Comparison of ENCODE assay signal across 1 cellular context in the genomic region with DNA sequence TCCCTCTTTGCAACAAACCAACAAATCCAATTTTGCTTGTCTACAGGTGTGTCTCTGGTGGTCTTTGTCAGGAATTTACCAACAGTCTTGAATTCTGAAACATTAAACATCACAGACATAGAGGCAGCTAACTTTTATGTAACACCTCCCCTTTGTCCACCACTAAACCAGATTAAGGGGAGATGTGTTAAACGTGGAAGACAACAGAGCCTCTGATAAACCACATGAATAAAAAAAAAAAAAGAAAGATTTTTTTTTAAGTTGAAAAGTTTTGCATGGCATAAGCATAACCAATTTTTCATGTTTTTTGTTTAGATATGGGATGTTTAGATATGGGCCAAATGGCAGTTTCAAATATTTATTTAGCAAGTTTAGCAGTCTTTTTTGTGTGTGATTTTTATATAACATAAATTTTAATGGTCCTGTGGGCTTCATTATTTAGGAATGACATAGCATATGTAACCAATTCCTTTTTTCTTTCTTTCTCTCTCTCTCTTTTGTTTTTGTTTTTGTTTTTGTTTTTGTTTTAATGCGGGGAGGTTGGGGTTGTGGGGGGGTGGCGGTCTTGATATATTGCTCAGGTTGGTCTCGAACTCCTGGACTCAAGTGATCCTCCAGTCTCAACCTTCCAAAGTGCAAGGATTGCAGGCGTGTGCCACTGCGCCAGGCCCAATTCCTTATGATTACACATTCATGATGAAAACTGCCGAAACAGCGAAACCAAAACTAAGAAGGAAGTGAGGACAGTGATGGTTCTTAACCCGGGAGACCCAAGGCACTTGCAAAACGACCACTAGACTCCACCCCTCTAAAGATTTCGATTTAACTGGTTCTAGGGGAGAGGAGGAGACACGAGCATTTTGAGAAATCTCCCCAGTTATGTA.
TF ChIP-seq lines count a peak whose summit lies in the region.

No MANE protein-coding gene starts in this region.

TF ChIP-seq in K562, 482 proteins besides CTCF, POLR2A, EP300 and RAD21 (continued from another document and continues in another):
- TF ChIP-seq KDM5B (IDR thresholded peaks at IDR 0.05; ENCODE audit: insufficient replicate concordance, low read depth, low read length) (no peak), SNRNP70 (optimal IDR thresholded peaks at IDR 0.05; ENCODE audit: low read depth, low read length) (no peak), HNRNPK (IDR thresholded peaks at IDR 0.05; ENCODE audit: low read depth, low read length, poor library complexity, severe bottlenecking) (no peak), IFI16 (CRISPR knock-in tag; IDR thresholded peaks at IDR 0.05) (no peak), ZNF143 (CRISPR knock-in tag; IDR thresholded peaks at IDR 0.05) (no peak), CCAR2 (IDR thresholded peaks at IDR 0.05; ENCODE audit: low read depth, low read length) (no peak), PML (IDR thresholded peaks at IDR 0.05; ENCODE audit: low read length) (no peak; the same call in 1 of the 2 replicates), POLR2B (IDR thresholded peaks at IDR 0.05; ENCODE audit: low read depth, partially characterized antibody) (peak; percentile 25), EGR1 (conservative IDR thresholded peaks at IDR 0.05) (no peak), CEBPB (tag; IDR thresholded peaks at IDR 0.05) (peak; percentile 82), SMAD1 (IDR thresholded peaks at IDR 0.05; ENCODE audit: low read depth, low read length, partially characterized antibody) (peak; percentile 59), ZNF76 (CRISPR knock-in tag; IDR thresholded peaks at IDR 0.05; ENCODE audit: borderline replicate concordance) (no peak), PTTG1 (tag; IDR thresholded peaks at IDR 0.05; ENCODE audit: low read depth) (no peak), ZNF444 (CRISPR knock-in tag; IDR thresholded peaks at IDR 0.05) (no peak), FOXA1 (IDR thresholded peaks at IDR 0.05; ENCODE audit: borderline replicate concordance) (no peak), EZH2 (IDR thresholded peaks at IDR 0.05; ENCODE audit: borderline replicate concordance, low read depth, low read length) (no peak), ZFPM2 (CRISPR knock-in tag; IDR thresholded peaks at IDR 0.05) (no peak), ZNF766 (CRISPR knock-in tag; conservative IDR thresholded peaks at IDR 0.05) (no peak; the same call in 1 of the 2 replicates), BMI1 (IDR thresholded peaks at IDR 0.05; ENCODE audit: low read length) (no peak), TEAD4 (IDR thresholded peaks at IDR 0.05; ENCODE audit: low read length) (no peak), TEAD4 (CRISPR knock-in tag; IDR thresholded peaks at IDR 0.05; ENCODE audit: borderline replicate concordance) (no peak), MTF1 (CRISPR knock-in tag; IDR thresholded peaks at IDR 0.05; ENCODE audit: borderline replicate concordance) (no peak), NCOA4 (IDR thresholded peaks at IDR 0.05; ENCODE audit: partially characterized antibody) (no peak), ZC3H11A (IDR thresholded peaks at IDR 0.05; ENCODE audit: low read depth, low read length) (no peak), RBM17 (IDR thresholded peaks at IDR 0.05; ENCODE audit: borderline replicate concordance, low read depth, low read length) (no peak), SIN3A (IDR thresholded peaks at IDR 0.05; ENCODE audit: borderline replicate concordance in 2 of 2, control insufficient read depth in 1 of 2, low read depth in 2 of 2, low read length in 2 of 2) (no peak), BHLHE40 (IDR thresholded peaks at IDR 0.05; ENCODE audit: low read length) (peak; percentile 55), CHD2 (IDR thresholded peaks at IDR 0.05; ENCODE audit: low read depth, low read length) (no peak), MAFF (IDR thresholded peaks at IDR 0.05; ENCODE audit: low read length) (0 out of 2 replicates have a peak, but pooled peaks have one; percentile 40), ZNF174 (CRISPR knock-in tag; IDR thresholded peaks at IDR 0.05) (no peak), NFE2 (IDR thresholded peaks at IDR 0.05; ENCODE audit: low read depth) (no peak), COPS2 (conservative IDR thresholded peaks at IDR 0.05) (no peak), YBX1 (IDR thresholded peaks at IDR 0.05) (no peak), ZNF282 (CRISPR knock-in tag; IDR thresholded peaks at IDR 0.05) (no peak), MCM2 (IDR thresholded peaks at IDR 0.05; ENCODE audit: low read depth) (no peak), ZNF217 (CRISPR knock-in tag; IDR thresholded peaks at IDR 0.05) (no peak)
- TF ChIP-seq, protein P1, sequence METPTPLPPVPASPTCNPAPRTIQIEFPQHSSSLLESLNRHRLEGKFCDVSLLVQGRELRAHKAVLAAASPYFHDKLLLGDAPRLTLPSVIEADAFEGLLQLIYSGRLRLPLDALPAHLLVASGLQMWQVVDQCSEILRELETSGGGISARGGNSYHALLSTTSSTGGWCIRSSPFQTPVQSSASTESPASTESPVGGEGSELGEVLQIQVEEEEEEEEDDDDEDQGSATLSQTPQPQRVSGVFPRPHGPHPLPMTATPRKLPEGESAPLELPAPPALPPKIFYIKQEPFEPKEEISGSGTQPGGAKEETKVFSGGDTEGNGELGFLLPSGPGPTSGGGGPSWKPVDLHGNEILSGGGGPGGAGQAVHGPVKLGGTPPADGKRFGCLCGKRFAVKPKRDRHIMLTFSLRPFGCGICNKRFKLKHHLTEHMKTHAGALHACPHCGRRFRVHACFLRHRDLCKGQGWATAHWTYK (CRISPR knock-in tag; IDR thresholded peaks at IDR 0.05): no peak
- TF ChIP-seq, protein P2, sequence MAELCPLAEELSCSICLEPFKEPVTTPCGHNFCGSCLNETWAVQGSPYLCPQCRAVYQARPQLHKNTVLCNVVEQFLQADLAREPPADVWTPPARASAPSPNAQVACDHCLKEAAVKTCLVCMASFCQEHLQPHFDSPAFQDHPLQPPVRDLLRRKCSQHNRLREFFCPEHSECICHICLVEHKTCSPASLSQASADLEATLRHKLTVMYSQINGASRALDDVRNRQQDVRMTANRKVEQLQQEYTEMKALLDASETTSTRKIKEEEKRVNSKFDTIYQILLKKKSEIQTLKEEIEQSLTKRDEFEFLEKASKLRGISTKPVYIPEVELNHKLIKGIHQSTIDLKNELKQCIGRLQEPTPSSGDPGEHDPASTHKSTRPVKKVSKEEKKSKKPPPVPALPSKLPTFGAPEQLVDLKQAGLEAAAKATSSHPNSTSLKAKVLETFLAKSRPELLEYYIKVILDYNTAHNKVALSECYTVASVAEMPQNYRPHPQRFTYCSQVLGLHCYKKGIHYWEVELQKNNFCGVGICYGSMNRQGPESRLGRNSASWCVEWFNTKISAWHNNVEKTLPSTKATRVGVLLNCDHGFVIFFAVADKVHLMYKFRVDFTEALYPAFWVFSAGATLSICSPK (IDR thresholded peaks at IDR 0.05; ENCODE audit: borderline replicate concordance): no peak
- TF ChIP-seq, protein P3, sequence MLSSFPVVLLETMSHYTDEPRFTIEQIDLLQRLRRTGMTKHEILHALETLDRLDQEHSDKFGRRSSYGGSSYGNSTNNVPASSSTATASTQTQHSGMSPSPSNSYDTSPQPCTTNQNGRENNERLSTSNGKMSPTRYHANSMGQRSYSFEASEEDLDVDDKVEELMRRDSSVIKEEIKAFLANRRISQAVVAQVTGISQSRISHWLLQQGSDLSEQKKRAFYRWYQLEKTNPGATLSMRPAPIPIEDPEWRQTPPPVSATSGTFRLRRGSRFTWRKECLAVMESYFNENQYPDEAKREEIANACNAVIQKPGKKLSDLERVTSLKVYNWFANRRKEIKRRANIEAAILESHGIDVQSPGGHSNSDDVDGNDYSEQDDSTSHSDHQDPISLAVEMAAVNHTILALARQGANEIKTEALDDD (IDR thresholded peaks at IDR 0.05): no peak
- TF ChIP-seq, protein P4, sequence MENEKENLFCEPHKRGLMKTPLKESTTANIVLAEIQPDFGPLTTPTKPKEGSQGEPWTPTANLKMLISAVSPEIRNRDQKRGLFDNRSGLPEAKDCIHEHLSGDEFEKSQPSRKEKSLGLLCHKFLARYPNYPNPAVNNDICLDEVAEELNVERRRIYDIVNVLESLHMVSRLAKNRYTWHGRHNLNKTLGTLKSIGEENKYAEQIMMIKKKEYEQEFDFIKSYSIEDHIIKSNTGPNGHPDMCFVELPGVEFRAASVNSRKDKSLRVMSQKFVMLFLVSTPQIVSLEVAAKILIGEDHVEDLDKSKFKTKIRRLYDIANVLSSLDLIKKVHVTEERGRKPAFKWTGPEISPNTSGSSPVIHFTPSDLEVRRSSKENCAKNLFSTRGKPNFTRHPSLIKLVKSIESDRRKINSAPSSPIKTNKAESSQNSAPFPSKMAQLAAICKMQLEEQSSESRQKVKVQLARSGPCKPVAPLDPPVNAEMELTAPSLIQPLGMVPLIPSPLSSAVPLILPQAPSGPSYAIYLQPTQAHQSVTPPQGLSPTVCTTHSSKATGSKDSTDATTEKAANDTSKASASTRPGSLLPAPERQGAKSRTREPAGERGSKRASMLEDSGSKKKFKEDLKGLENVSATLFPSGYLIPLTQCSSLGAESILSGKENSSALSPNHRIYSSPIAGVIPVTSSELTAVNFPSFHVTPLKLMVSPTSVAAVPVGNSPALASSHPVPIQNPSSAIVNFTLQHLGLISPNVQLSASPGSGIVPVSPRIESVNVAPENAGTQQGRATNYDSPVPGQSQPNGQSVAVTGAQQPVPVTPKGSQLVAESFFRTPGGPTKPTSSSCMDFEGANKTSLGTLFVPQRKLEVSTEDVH (IDR thresholded peaks at IDR 0.05; ENCODE audit: low read depth, partially characterized antibody): peak; percentile 56
- TF ChIP-seq, protein P5, sequence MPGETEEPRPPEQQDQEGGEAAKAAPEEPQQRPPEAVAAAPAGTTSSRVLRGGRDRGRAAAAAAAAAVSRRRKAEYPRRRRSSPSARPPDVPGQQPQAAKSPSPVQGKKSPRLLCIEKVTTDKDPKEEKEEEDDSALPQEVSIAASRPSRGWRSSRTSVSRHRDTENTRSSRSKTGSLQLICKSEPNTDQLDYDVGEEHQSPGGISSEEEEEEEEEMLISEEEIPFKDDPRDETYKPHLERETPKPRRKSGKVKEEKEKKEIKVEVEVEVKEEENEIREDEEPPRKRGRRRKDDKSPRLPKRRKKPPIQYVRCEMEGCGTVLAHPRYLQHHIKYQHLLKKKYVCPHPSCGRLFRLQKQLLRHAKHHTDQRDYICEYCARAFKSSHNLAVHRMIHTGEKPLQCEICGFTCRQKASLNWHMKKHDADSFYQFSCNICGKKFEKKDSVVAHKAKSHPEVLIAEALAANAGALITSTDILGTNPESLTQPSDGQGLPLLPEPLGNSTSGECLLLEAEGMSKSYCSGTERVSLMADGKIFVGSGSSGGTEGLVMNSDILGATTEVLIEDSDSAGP (CRISPR knock-in tag; IDR thresholded peaks at IDR 0.05): no peak
- TF ChIP-seq, protein P6, sequence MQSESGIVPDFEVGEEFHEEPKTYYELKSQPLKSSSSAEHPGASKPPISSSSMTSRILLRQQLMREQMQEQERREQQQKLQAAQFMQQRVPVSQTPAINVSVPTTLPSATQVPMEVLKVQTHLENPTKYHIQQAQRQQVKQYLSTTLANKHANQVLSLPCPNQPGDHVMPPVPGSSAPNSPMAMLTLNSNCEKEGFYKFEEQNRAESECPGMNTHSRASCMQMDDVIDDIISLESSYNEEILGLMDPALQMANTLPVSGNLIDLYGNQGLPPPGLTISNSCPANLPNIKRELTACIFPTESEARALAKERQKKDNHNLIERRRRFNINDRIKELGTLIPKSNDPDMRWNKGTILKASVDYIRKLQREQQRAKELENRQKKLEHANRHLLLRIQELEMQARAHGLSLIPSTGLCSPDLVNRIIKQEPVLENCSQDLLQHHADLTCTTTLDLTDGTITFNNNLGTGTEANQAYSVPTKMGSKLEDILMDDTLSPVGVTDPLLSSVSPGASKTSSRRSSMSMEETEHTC (IDR thresholded peaks at IDR 0.05): no peak
- TF ChIP-seq, protein P7, sequence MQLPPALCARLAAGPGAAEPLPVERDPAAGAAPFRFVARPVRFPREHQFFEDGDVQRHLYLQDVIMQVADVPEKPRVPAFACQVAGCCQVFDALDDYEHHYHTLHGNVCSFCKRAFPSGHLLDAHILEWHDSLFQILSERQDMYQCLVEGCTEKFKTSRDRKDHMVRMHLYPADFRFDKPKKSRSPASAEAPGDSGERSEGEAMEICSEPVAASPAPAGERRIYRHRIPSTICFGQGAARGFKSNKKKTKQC (CRISPR knock-in tag; IDR thresholded peaks at IDR 0.05): no peak
- TF ChIP-seq, protein P8, sequence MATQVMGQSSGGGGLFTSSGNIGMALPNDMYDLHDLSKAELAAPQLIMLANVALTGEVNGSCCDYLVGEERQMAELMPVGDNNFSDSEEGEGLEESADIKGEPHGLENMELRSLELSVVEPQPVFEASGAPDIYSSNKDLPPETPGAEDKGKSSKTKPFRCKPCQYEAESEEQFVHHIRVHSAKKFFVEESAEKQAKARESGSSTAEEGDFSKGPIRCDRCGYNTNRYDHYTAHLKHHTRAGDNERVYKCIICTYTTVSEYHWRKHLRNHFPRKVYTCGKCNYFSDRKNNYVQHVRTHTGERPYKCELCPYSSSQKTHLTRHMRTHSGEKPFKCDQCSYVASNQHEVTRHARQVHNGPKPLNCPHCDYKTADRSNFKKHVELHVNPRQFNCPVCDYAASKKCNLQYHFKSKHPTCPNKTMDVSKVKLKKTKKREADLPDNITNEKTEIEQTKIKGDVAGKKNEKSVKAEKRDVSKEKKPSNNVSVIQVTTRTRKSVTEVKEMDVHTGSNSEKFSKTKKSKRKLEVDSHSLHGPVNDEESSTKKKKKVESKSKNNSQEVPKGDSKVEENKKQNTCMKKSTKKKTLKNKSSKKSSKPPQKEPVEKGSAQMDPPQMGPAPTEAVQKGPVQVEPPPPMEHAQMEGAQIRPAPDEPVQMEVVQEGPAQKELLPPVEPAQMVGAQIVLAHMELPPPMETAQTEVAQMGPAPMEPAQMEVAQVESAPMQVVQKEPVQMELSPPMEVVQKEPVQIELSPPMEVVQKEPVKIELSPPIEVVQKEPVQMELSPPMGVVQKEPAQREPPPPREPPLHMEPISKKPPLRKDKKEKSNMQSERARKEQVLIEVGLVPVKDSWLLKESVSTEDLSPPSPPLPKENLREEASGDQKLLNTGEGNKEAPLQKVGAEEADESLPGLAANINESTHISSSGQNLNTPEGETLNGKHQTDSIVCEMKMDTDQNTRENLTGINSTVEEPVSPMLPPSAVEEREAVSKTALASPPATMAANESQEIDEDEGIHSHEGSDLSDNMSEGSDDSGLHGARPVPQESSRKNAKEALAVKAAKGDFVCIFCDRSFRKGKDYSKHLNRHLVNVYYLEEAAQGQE (CRISPR knock-in tag; IDR thresholded peaks at IDR 0.05; ENCODE audit: low read depth): no peak
- TF ChIP-seq, protein P9, sequence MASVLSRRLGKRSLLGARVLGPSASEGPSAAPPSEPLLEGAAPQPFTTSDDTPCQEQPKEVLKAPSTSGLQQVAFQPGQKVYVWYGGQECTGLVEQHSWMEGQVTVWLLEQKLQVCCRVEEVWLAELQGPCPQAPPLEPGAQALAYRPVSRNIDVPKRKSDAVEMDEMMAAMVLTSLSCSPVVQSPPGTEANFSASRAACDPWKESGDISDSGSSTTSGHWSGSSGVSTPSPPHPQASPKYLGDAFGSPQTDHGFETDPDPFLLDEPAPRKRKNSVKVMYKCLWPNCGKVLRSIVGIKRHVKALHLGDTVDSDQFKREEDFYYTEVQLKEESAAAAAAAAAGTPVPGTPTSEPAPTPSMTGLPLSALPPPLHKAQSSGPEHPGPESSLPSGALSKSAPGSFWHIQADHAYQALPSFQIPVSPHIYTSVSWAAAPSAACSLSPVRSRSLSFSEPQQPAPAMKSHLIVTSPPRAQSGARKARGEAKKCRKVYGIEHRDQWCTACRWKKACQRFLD (CRISPR knock-in tag; IDR thresholded peaks at IDR 0.05): no peak
- TF ChIP-seq, protein P10, sequence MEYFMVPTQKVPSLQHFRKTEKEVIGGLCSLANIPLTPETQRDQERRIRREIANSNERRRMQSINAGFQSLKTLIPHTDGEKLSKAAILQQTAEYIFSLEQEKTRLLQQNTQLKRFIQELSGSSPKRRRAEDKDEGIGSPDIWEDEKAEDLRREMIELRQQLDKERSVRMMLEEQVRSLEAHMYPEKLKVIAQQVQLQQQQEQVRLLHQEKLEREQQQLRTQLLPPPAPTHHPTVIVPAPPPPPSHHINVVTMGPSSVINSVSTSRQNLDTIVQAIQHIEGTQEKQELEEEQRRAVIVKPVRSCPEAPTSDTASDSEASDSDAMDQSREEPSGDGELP (CRISPR knock-in tag; IDR thresholded peaks at IDR 0.05; ENCODE audit: borderline replicate concordance): no peak
